ENCODE assay signal across 18 cellular contexts in genomic region chr5:1974501-1975405, GRCh38.
"Had no signal": no experiment of that assay in that cellular context is flagged by ENCODE, and none has a peak within 500 bp of the region (broad histone marks: within the 10 kb centered on the region; RNA-seq: fewer than 3 reads in every experiment).

No MANE protein-coding gene starts in this region.

- H3K27me3 ChIP-seq: adrenal gland, gastroesophageal sphincter, right atrium auricular region, tibial nerve, uterus had no signal

- H3K9me3 ChIP-seq: adrenal gland, lower lobe of right lung, right atrium auricular region had no signal

- ATAC-seq: activated naive CD4-positive, alpha-beta T cell treated with anti-CD3 and anti-CD28 coated beads, Interleukin-2, amount 50 U/mL, for 72 hours; gastroesophageal sphincter; lower lobe of right lung had no signal

- H3K27ac ChIP-seq: adrenal gland, gastroesophageal sphincter, lower lobe of right lung, right atrium auricular region, tibial nerve had no signal

- H3K4me3 ChIP-seq: adrenal gland, gastroesophageal sphincter, lower lobe of right lung, right atrium auricular region, tibial nerve, uterus had no signal

- H3K36me3 ChIP-seq: adrenal gland, gastroesophageal sphincter, lower lobe of right lung, right atrium auricular region, tibial nerve, uterus had no signal

- DNase-seq: activated CD4-positive, alpha-beta T cell treated with anti-CD3 and anti-CD28 coated beads, Interleukin-2, amount 50 U/mL, for 4 hours; activated gamma-delta T cell treated with Interleukin-2 at 50 U/mL for 16 hours; adrenal gland; effector memory CD4-positive, alpha-beta T cell; left colon; lower lobe of right lung; occipital lobe; stimulated activated CD4-positive, alpha-beta T cell treated with anti-CD3 and anti-CD28 coated beads, Interleukin-12 subunit alpha, Interleukin-12 subunit beta, amount 100 ng/mL, for 4 hours; stimulated activated CD4-positive, alpha-beta T cell treated with anti-CD3 and anti-CD28 coated beads, Interleukin-1b, Interleukin-23, amount 100 ng/mL, for 48 hours; stimulated activated CD8-positive, alpha-beta memory T cell treated with anti-CD3 and anti-CD28 coated beads, Interleukin-4, amount 100 ng/mL, for 48 hours; stimulated activated naive CD4-positive, alpha-beta T cell treated with Interleukin-2 at 50 U/mL for 16 hours; SW 1271; T-helper 2 cell; uterus had no signal

- H3K4me1 ChIP-seq: adrenal gland, gastroesophageal sphincter, lower lobe of right lung, right atrium auricular region, tibial nerve, uterus had no signal
